ENCODE assay signal across 1 cellular context in genomic region chr6:15063253-15063853, GRCh38.
A peak's percentile ranks its signal among the peaks of the same experiment; 100 is the strongest.
TF ChIP-seq lines count a peak whose summit lies in the region.

No MANE protein-coding gene starts in this region.

TF ChIP-seq in K562, 482 proteins besides CTCF, POLR2A, EP300 and RAD21 (continued from another document and continues in another):
- TF ChIP-seq HOMEZ (CRISPR knock-in tag; IDR thresholded peaks at IDR 0.05) (no peak), NRF1 (conservative IDR thresholded peaks at IDR 0.05 in 1 of 2, IDR thresholded peaks at IDR 0.05 in 1 of 2) (peak; percentile 59 to 67), STAT5A (IDR thresholded peaks at IDR 0.05; ENCODE audit: borderline replicate concordance, low read length) (no peak), ETV6 (IDR thresholded peaks at IDR 0.05; ENCODE audit: borderline replicate concordance in 1 of 2, low read depth in 2 of 2, low read length in 1 of 2) (no peak), ETV6 (CRISPR knock-in tag; IDR thresholded peaks at IDR 0.05; ENCODE audit: borderline replicate concordance) (no peak), IRF9 (tag; IDR thresholded peaks at IDR 0.05) (0 out of 2 replicates have a peak, but pooled peaks have one; percentile 9), CCNT2 (IDR thresholded peaks at IDR 0.05; ENCODE audit: borderline replicate concordance, extremely low read depth, insufficient read length, low read depth, low read length) (no peak), ZNF121 (CRISPR knock-in tag; conservative IDR thresholded peaks at IDR 0.05) (no peak), KLF6 (CRISPR knock-in tag; IDR thresholded peaks at IDR 0.05; ENCODE audit: borderline replicate concordance) (no peak), NKRF (IDR thresholded peaks at IDR 0.05; ENCODE audit: borderline replicate concordance) (no peak), WHSC1 (IDR thresholded peaks at IDR 0.05; ENCODE audit: low read length) (no peak), MECOM (CRISPR knock-in tag; IDR thresholded peaks at IDR 0.05) (no peak), ARID1B (IDR thresholded peaks at IDR 0.05) (no peak; the same call in 1 of the 2 replicates), PPARD (CRISPR knock-in tag; IDR thresholded peaks at IDR 0.05) (no peak), PTTG1 (tag; IDR thresholded peaks at IDR 0.05; ENCODE audit: low read depth) (no peak), HDAC6 (IDR thresholded peaks at IDR 0.05; ENCODE audit: low read depth, low read length) (no peak), SAFB2 (IDR thresholded peaks at IDR 0.05; ENCODE audit: borderline replicate concordance, low read depth, low read length, severe bottlenecking) (no peak), PHB (CRISPR knock-in tag; IDR thresholded peaks at IDR 0.05) (no peak), JUN (IDR thresholded peaks at IDR 0.05; ENCODE audit: borderline replicate concordance, low read depth, low read length) (no peak), JUN (CRISPR knock-in tag; IDR thresholded peaks at IDR 0.05; ENCODE audit: borderline replicate concordance) (0 out of 2 replicates have a peak, but pooled peaks have one; percentile 28), SAP30 (IDR thresholded peaks at IDR 0.05; ENCODE audit: borderline replicate concordance, insufficient read depth, low read depth, low read length, poor library complexity, severe bottlenecking) (no peak), NONO (IDR thresholded peaks at IDR 0.05; ENCODE audit: low read depth in 2 of 2, low read length in 1 of 2) (no peak), CEBPZ (IDR thresholded peaks at IDR 0.05; ENCODE audit: borderline replicate concordance, low read depth, low read length) (no peak), SMC3 (conservative IDR thresholded peaks at IDR 0.05; ENCODE audit: insufficient read depth, low read depth, low read length) (no peak), NR2C1 (IDR thresholded peaks at IDR 0.05) (no peak), NR2C1 (tag; IDR thresholded peaks at IDR 0.05) (peak; percentile 38; the same call in 1 of the 2 replicates), ZNF431 (CRISPR knock-in tag; IDR thresholded peaks at IDR 0.05) (no peak; the same call in 1 of the 2 replicates), MCM3 (IDR thresholded peaks at IDR 0.05) (no peak), ZNF695 (CRISPR knock-in tag; IDR thresholded peaks at IDR 0.05) (no peak), SREBF2 (CRISPR knock-in tag; IDR thresholded peaks at IDR 0.05) (no peak), ZNF263 (CRISPR knock-in tag; IDR thresholded peaks at IDR 0.05; ENCODE audit: borderline replicate concordance) (no peak), PHB2 (IDR thresholded peaks at IDR 0.05; ENCODE audit: low read depth) (no peak), KDM4B (IDR thresholded peaks at IDR 0.05; ENCODE audit: borderline replicate concordance in 2 of 2, low read depth in 1 of 2) (no peak), NFXL1 (CRISPR knock-in tag; IDR thresholded peaks at IDR 0.05) (no peak), SMAD2 (IDR thresholded peaks at IDR 0.05; ENCODE audit: low read depth, low read length) (no peak), ZNF41 (CRISPR knock-in tag; conservative IDR thresholded peaks at IDR 0.05) (no peak), MEIS2 (IDR thresholded peaks at IDR 0.05; ENCODE audit: partially characterized antibody) (no peak), L3MBTL2 (IDR thresholded peaks at IDR 0.05) (no peak), ZFP1 (CRISPR knock-in tag; IDR thresholded peaks at IDR 0.05) (no peak), TRIM24 (IDR thresholded peaks at IDR 0.05) (no peak), DPF2 (IDR thresholded peaks at IDR 0.05) (no peak), IFI16 (CRISPR knock-in tag; IDR thresholded peaks at IDR 0.05) (no peak), ZNF311 (CRISPR knock-in tag; IDR thresholded peaks at IDR 0.05) (no peak), NR1H2 (CRISPR knock-in tag; IDR thresholded peaks at IDR 0.05) (no peak), GATAD2B (IDR thresholded peaks at IDR 0.05; ENCODE audit: borderline replicate concordance) (no peak), FIP1L1 (IDR thresholded peaks at IDR 0.05; ENCODE audit: low read depth, low read length, poor library complexity, severe bottlenecking) (no peak), ILF3 (IDR thresholded peaks at IDR 0.05; ENCODE audit: borderline replicate concordance) (no peak), NCOA6 (IDR thresholded peaks at IDR 0.05) (no peak), HNRNPL (IDR thresholded peaks at IDR 0.05; ENCODE audit: low read depth, low read length) (no peak), HMGN3 (IDR thresholded peaks at IDR 0.05; ENCODE audit: borderline replicate concordance, extremely low read depth, insufficient read length, low read depth, low read length) (no peak), KAT8 (IDR thresholded peaks at IDR 0.05; ENCODE audit: low read depth) (no peak), CXXC5 (CRISPR knock-in tag; IDR thresholded peaks at IDR 0.05) (peak; percentile 38; the same call in 1 of the 2 replicates), CSDE1 (IDR thresholded peaks at IDR 0.05) (no peak), YBX1 (IDR thresholded peaks at IDR 0.05) (no peak), ZNF707 (CRISPR knock-in tag; conservative IDR thresholded peaks at IDR 0.05) (no peak)
- TF ChIP-seq, protein P1, sequence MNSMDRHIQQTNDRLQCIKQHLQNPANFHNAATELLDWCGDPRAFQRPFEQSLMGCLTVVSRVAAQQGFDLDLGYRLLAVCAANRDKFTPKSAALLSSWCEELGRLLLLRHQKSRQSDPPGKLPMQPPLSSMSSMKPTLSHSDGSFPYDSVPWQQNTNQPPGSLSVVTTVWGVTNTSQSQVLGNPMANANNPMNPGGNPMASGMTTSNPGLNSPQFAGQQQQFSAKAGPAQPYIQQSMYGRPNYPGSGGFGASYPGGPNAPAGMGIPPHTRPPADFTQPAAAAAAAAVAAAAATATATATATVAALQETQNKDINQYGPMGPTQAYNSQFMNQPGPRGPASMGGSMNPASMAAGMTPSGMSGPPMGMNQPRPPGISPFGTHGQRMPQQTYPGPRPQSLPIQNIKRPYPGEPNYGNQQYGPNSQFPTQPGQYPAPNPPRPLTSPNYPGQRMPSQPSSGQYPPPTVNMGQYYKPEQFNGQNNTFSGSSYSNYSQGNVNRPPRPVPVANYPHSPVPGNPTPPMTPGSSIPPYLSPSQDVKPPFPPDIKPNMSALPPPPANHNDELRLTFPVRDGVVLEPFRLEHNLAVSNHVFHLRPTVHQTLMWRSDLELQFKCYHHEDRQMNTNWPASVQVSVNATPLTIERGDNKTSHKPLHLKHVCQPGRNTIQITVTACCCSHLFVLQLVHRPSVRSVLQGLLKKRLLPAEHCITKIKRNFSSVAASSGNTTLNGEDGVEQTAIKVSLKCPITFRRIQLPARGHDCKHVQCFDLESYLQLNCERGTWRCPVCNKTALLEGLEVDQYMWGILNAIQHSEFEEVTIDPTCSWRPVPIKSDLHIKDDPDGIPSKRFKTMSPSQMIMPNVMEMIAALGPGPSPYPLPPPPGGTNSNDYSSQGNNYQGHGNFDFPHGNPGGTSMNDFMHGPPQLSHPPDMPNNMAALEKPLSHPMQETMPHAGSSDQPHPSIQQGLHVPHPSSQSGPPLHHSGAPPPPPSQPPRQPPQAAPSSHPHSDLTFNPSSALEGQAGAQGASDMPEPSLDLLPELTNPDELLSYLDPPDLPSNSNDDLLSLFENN (IDR thresholded peaks at IDR 0.05; ENCODE audit: low read depth in 2 of 2, low read length in 2 of 2), result no peak
- TF ChIP-seq, protein P2, sequence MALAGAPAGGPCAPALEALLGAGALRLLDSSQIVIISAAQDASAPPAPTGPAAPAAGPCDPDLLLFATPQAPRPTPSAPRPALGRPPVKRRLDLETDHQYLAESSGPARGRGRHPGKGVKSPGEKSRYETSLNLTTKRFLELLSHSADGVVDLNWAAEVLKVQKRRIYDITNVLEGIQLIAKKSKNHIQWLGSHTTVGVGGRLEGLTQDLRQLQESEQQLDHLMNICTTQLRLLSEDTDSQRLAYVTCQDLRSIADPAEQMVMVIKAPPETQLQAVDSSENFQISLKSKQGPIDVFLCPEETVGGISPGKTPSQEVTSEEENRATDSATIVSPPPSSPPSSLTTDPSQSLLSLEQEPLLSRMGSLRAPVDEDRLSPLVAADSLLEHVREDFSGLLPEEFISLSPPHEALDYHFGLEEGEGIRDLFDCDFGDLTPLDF (CRISPR knock-in tag; IDR thresholded peaks at IDR 0.05), result no peak
- TF ChIP-seq, protein P3, sequence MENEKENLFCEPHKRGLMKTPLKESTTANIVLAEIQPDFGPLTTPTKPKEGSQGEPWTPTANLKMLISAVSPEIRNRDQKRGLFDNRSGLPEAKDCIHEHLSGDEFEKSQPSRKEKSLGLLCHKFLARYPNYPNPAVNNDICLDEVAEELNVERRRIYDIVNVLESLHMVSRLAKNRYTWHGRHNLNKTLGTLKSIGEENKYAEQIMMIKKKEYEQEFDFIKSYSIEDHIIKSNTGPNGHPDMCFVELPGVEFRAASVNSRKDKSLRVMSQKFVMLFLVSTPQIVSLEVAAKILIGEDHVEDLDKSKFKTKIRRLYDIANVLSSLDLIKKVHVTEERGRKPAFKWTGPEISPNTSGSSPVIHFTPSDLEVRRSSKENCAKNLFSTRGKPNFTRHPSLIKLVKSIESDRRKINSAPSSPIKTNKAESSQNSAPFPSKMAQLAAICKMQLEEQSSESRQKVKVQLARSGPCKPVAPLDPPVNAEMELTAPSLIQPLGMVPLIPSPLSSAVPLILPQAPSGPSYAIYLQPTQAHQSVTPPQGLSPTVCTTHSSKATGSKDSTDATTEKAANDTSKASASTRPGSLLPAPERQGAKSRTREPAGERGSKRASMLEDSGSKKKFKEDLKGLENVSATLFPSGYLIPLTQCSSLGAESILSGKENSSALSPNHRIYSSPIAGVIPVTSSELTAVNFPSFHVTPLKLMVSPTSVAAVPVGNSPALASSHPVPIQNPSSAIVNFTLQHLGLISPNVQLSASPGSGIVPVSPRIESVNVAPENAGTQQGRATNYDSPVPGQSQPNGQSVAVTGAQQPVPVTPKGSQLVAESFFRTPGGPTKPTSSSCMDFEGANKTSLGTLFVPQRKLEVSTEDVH (IDR thresholded peaks at IDR 0.05; ENCODE audit: low read depth, partially characterized antibody), result no peak
- TF ChIP-seq, protein P4, sequence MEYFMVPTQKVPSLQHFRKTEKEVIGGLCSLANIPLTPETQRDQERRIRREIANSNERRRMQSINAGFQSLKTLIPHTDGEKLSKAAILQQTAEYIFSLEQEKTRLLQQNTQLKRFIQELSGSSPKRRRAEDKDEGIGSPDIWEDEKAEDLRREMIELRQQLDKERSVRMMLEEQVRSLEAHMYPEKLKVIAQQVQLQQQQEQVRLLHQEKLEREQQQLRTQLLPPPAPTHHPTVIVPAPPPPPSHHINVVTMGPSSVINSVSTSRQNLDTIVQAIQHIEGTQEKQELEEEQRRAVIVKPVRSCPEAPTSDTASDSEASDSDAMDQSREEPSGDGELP (CRISPR knock-in tag; IDR thresholded peaks at IDR 0.05; ENCODE audit: borderline replicate concordance), result no peak; the same call in 1 of the 2 replicates
